Comparison of ENCODE assay signal across 15 cellular contexts in the genomic region with DNA sequence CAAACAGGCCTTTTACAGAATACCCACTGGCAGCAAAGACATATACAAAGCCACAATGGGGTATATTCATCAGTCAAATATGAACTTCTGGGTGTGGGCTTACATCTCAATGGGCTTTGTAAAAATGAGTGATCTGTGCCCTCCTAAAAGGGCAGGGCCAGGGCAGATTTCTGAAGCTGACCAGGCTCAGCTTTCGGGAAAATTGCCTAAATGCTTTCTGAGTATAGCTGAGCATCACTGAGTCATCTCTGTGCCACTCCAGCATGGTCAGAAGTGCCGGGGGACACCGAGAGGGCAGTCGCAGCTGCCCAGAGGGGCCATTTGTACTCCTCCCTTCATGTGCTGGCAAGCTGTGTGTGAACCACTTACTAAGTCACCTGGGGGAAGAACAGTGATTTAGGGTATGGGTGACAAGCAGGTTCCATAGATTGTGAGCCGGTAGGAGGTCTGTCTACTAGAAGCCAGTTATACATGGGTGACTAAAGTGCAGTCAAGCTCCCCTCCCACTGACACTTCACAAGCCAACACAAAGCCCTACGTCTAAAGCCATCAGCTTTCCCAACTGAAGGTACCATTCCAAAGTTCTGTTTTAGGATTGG.
A peak's percentile ranks its signal among the peaks of the same experiment; 100 is the strongest.
DNase-seq lines count a peak whose midpoint lies in the region; ATAC-seq and TF ChIP-seq lines count a peak whose summit lies in the region.
"Had no signal": no experiment of that assay in that cellular context is flagged by ENCODE, and none has a peak within 500 bp of the region (broad histone marks: within the 10 kb centered on the region; RNA-seq: fewer than 3 reads in every experiment).

No MANE protein-coding gene starts in this region.

- H2AFZ ChIP-seq in osteoblast (ENCODE audit: low read length) = peak overlapping the region; percentile 50

- H3K36me3 Mint-ChIP-seq in CD8-positive, alpha-beta memory T cell = peaks cover 0 to 7% (median 3%) of the 10 kb centered on the region in 3 donors
- H3K36me3 Mint-ChIP-seq: CD8-positive, alpha-beta T cell; immature natural killer cell had no signal

- no peaks in the 10 kb centered on the region for H3K27me3 ChIP-seq in CD8-positive, alpha-beta memory T cell (ENCODE audit: insufficient read depth, low read length, poor library complexity, severe bottlenecking)
- H3K27me3 ChIP-seq in body of pancreas (no peaks in the 10 kb centered on the region), osteoblast (ENCODE audit: insufficient read depth, low read length) (no peaks in the 10 kb centered on the region), psoas muscle (ENCODE audit: insufficient read depth in 3 of 3, low read length in 2 of 3) (no peaks in the 10 kb centered on the region)

- no peak for TF ChIP-seq POLR2A in body of pancreas (IDR thresholded peaks at IDR 0.05)

- no peak for DNase-seq in CD8-positive, alpha-beta memory T cell
- DNase-seq in LHCN-M2 (ENCODE audit: low read depth) (peak; percentile 84), body of pancreas (no peak), osteoblast (ENCODE audit: insufficient read length, low spot score, missing footprints) (peak; percentile 78), mucosa of gallbladder (ENCODE audit: low spot score) (no peak), psoas muscle (no peak), NOMO-1 treated with dmso at 0.1 percent for 144 hours (lab: John Stamatoyannopoulos, UW; ENCODE audit: unreplicated experiment) (no peak), RKO (ENCODE audit: low spot score) (no peak)
- DNase-seq: activated T-cell treated with anti-CD3 and anti-CD28 coated beads, Interleukin-2, amount 50 U/mL, for 48 hours; CD8-positive, alpha-beta T cell; GOT3; immature natural killer cell; IMR-90; NCI-H1694 treated with DMSO at 0.1 percent for 48 hours had no signal

- H4K20me1 ChIP-seq in osteoblast (ENCODE audit: insufficient read depth, low read length) = no peaks in the 10 kb centered on the region

- H3K36me3 ChIP-seq in CD8-positive, alpha-beta memory T cell (ENCODE audit: insufficient read depth, low read length) = no peaks in the 10 kb centered on the region
- H3K36me3 ChIP-seq in body of pancreas (replicated peaks in 1 of 2; ENCODE audit: insufficient read depth in 1 of 2, low read depth in 2 of 2) (no peaks in the 10 kb centered on the region), osteoblast (ENCODE audit: insufficient read depth, low read length) (no peaks in the 10 kb centered on the region), psoas muscle (ENCODE audit: insufficient read depth in 1 of 2, low read depth in 1 of 2) (no peaks in the 10 kb centered on the region)

- peaks cover 0 to 2% of the 10 kb centered on the region in 2 donors for H3K27me3 Mint-ChIP-seq in CD8-positive, alpha-beta memory T cell

- peaks cover 34 to 72% (median 55%) of the 10 kb centered on the region in 3 donors for H3K4me1 Mint-ChIP-seq in CD8-positive, alpha-beta memory T cell

- H3K4me2 ChIP-seq in osteoblast (ENCODE audit: insufficient read depth, low read length) = peak overlapping the region; percentile 41

- CTCF ChIA-PET in CD8-positive, alpha-beta memory T cell (lab: Charles Lee) = interaction anchor here (0.7 to 1.4 kb wide), 3 partner anchors 15 to 163 kb away, joined by 3 to 4 read pairs (median 3); no protein-coding TSS in a partner anchor

- POLR2A ChIA-PET in CD8-positive, alpha-beta memory T cell (lab: Charles Lee) = interaction anchor here (0.7 kb wide), 1 partner anchor 18 kb away, joined by 3 read pairs; no protein-coding TSS in a partner anchor

- H3K4me3 Mint-ChIP-seq in CD8-positive, alpha-beta memory T cell = peak overlapping the region in 4 of 7 donors; percentile 38 to 81 (median 46)
- H3K4me3 Mint-ChIP-seq: immature natural killer cell had no signal

- H3K4me3 ChIP-seq in CD8-positive, alpha-beta memory T cell (ENCODE audit: low read length) = no peak overlapping the region
- no peak overlapping the region for H3K4me3 ChIP-seq in body of pancreas
- peak overlapping the region; percentile 12 for H3K4me3 ChIP-seq in osteoblast (ENCODE audit: insufficient read depth, low read length)
- no peak overlapping the region for H3K4me3 ChIP-seq in psoas muscle

- peaks cover 28% of the 10 kb centered on the region for H3K4me1 ChIP-seq in CD8-positive, alpha-beta memory T cell (ENCODE audit: insufficient read depth, low read length)
- H3K4me1 ChIP-seq in body of pancreas = no peaks in the 10 kb centered on the region
- H3K4me1 ChIP-seq in osteoblast (ENCODE audit: insufficient read depth, low read length) = peaks cover 16% of the 10 kb centered on the region
- H3K4me1 ChIP-seq in psoas muscle = no peaks in the 10 kb centered on the region

- TF ChIP-seq CTCF in body of pancreas (IDR thresholded peaks at IDR 0.05) (no peak), osteoblast (IDR thresholded peaks at IDR 0.05; ENCODE audit: extremely low read depth, low read depth, low read length) (no peak), psoas muscle (IDR thresholded peaks at IDR 0.05) (no peak)

- intact Hi-C loops in body of pancreas (cut with DNase I) = no loop called here
- intact Hi-C loops in psoas muscle (cut with DNase I) = no loop called here

- no peak overlapping the region for H3K27ac ChIP-seq in CD8-positive, alpha-beta memory T cell (ENCODE audit: low read depth, low read length)
- no peak overlapping the region for H3K27ac ChIP-seq in body of pancreas
- peak overlapping the region; percentile 18 for H3K27ac ChIP-seq in osteoblast (ENCODE audit: low read depth, low read length)
- H3K27ac ChIP-seq in psoas muscle = no peak overlapping the region

- ATAC-seq in body of pancreas (peak; percentile 27), psoas muscle (no peak)

- 91 to 97% methylated on average over 6 of the region's 6 CpGs for WGBS in body of pancreas, 2 donors
- WGBS in psoas muscle, 3 donors = 52 to 64% (median 60%) methylated on average over 6 of the region's 6 CpGs

- no peaks in the 10 kb centered on the region for H3K9me3 Mint-ChIP-seq in CD8-positive, alpha-beta memory T cell
- H3K9me3 Mint-ChIP-seq: CD8-positive, alpha-beta T cell; immature natural killer cell; nephron had no signal

- H3K9me3 ChIP-seq in CD8-positive, alpha-beta memory T cell (ENCODE audit: low read length) = no peaks in the 10 kb centered on the region
- no peaks in the 10 kb centered on the region for H3K9me3 ChIP-seq in body of pancreas
- H3K9me3 ChIP-seq in osteoblast (ENCODE audit: low read depth, low read length) = no peaks in the 10 kb centered on the region
- H3K9me3 ChIP-seq in psoas muscle = no peaks in the 10 kb centered on the region

- peak overlapping the region in 5 of 8 donors; percentile 8 to 75 (median 45) for H3K27ac Mint-ChIP-seq in CD8-positive, alpha-beta memory T cell
- H3K27ac Mint-ChIP-seq: CD8-positive, alpha-beta T cell; immature natural killer cell had no signal

- no peaks in the 10 kb centered on the region for H3K79me2 ChIP-seq in osteoblast (ENCODE audit: insufficient read depth, low read length)

Comparison
In these comparisons a context has a peak if more than half of its experiments do, and no peak if none do; other contexts are left out.
1. DNase-seq: peak in LHCN-M2 (single experiment) and osteoblast (single experiment); none in CD8-positive, alpha-beta memory T cell (0 of 5), body of pancreas (0 of 4), mucosa of gallbladder (single experiment), psoas muscle (0 of 2), NOMO-1 treated with dmso at 0.1 percent for 144 hours (single experiment) and RKO (single experiment).